In the genomic region with DNA sequence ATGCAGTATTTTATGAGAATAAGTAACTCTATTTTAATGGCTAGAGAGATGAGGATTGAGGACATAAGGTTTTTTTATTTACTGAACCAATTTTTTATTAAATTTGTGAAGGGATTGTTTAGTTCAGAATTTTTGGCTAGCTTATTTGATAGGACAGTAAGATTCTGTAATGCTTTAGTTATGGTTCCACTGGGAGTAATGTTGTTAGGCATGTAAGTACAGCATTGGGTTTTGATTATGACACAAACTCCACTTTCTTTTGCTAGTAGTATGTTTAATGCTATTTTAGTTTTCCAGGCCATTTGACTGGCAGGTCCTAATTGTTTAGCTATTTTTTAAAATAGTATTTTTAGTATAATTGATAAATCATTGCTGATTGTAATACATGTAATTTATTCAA, we compare ENCODE assay signal across 26 cellular contexts. TPM values are rescaled to one million over a fixed set of nuclear protein-coding genes. Genes with fewer than 3 reads are reported as not detected.
DNase-seq lines count a peak whose midpoint lies in the region; TF ChIP-seq lines count a peak whose summit lies in the region.
"Had no signal": no experiment of that assay in that cellular context is flagged by ENCODE, and none has a peak within 500 bp of the region (broad histone marks: within the 10 kb centered on the region; RNA-seq: fewer than 3 reads in every experiment).

No MANE protein-coding gene starts in this region.

- POLR2A ChIA-PET in HEK293 (lab: Yijun Ruan, JAX) = no interaction called here

- H3K27ac ChIP-seq in HEK293 (ENCODE audit: extremely low read depth, low read depth, low read length) = no peak overlapping the region
- peak overlapping the region; percentile 8 for H3K27ac ChIP-seq in osteoblast (ENCODE audit: low read depth, low read length)
- H3K27ac ChIP-seq in coronary artery = no peak overlapping the region
- H3K27ac ChIP-seq: 22Rv1, A549, BLaER1 had no signal

- H3K79me2 ChIP-seq in osteoblast (ENCODE audit: insufficient read depth, low read length) = no peaks in the 10 kb centered on the region

- H3K4me3 ChIP-seq in HEK293 (ENCODE audit: low read depth, low read length) = no peak overlapping the region
- no peak overlapping the region for H3K4me3 ChIP-seq in osteoblast (ENCODE audit: insufficient read depth, low read length)
- H3K4me3 ChIP-seq in coronary artery = no peak overlapping the region
- H3K4me3 ChIP-seq: A549, BLaER1, GM12878 had no signal

- CTCF ChIA-PET in HEK293 (lab: Yijun Ruan, JAX) = interaction anchor here (0.6 to 1.5 kb wide), 3 partner anchors 10 to 250 kb away, joined by 4 to 6 read pairs (median 6); no protein-coding TSS in a partner anchor

- H3K4me1 ChIP-seq in HEK293 (ENCODE audit: control insufficient read depth, insufficient read depth, low read length) (no peaks in the 10 kb centered on the region), osteoblast (ENCODE audit: insufficient read depth, low read length) (peaks cover 12% of the 10 kb centered on the region)
- H3K4me1 ChIP-seq: BE2C had no signal

- DNase-seq in fibroblast of peridontal ligament (ENCODE audit: extremely low read depth) = peak; percentile 62
- no peak for DNase-seq in osteoblast (ENCODE audit: insufficient read length, low spot score, missing footprints)
- no peak for DNase-seq in Ammon's horn (ENCODE audit: low spot score)
- DNase-seq in coronary artery (ENCODE audit: low spot score) = no peak
- DNase-seq: AML-193; BE2C; C1 segment of cervical spinal cord; CD4-positive, alpha-beta memory T cell; CD4-positive, CD25-positive, alpha-beta regulatory T cell; CD8-positive, alpha-beta memory T cell; COR-L47; DMS 273 treated with DMSO at 0.1 percent for 48 hours; DMS153; DMS53; DMS79; DND-41; EL; GDM1 had no signal

- TF ChIP-seq CTCF in HEK293 (tag by site-specific recombination; IDR thresholded peaks at IDR 0.05) (no peak), osteoblast (IDR thresholded peaks at IDR 0.05; ENCODE audit: extremely low read depth, low read depth, low read length) (no peak), coronary artery (IDR thresholded peaks at IDR 0.05) (no peak)

- no peak overlapping the region for H2AFZ ChIP-seq in osteoblast (ENCODE audit: low read length)

- H3K36me3 ChIP-seq in HEK293 (ENCODE audit: control insufficient read depth in 2 of 2, insufficient read depth in 1 of 2, low read length in 2 of 2) (no peaks in the 10 kb centered on the region), osteoblast (ENCODE audit: insufficient read depth, low read length) (no peaks in the 10 kb centered on the region)
- H3K36me3 ChIP-seq: BE2C, BLaER1 had no signal

- H3K9me3 ChIP-seq in HEK293 (ENCODE audit: control insufficient read depth, insufficient read depth, low read depth, low read length) = no peaks in the 10 kb centered on the region
- H3K9me3 ChIP-seq in osteoblast (ENCODE audit: low read depth, low read length) = no peaks in the 10 kb centered on the region
- H3K9me3 ChIP-seq: A549, BE2C, BLaER1 had no signal

- no peaks in the 10 kb centered on the region for H4K20me1 ChIP-seq in osteoblast (ENCODE audit: insufficient read depth, low read length)
- H4K20me1 ChIP-seq: BLaER1 had no signal

- no peaks in the 10 kb centered on the region for H3K27me3 ChIP-seq in osteoblast (ENCODE audit: insufficient read depth, low read length)
- H3K27me3 ChIP-seq: BLaER1 had no signal

- no peak overlapping the region for H3K4me2 ChIP-seq in osteoblast (ENCODE audit: insufficient read depth, low read length)
- H3K4me2 ChIP-seq: A549, BLaER1 had no signal

TF ChIP-seq in HEK293, 187 proteins besides CTCF, POLR2A, EP300 and RAD21:
- TF ChIP-seq, protein P1, sequence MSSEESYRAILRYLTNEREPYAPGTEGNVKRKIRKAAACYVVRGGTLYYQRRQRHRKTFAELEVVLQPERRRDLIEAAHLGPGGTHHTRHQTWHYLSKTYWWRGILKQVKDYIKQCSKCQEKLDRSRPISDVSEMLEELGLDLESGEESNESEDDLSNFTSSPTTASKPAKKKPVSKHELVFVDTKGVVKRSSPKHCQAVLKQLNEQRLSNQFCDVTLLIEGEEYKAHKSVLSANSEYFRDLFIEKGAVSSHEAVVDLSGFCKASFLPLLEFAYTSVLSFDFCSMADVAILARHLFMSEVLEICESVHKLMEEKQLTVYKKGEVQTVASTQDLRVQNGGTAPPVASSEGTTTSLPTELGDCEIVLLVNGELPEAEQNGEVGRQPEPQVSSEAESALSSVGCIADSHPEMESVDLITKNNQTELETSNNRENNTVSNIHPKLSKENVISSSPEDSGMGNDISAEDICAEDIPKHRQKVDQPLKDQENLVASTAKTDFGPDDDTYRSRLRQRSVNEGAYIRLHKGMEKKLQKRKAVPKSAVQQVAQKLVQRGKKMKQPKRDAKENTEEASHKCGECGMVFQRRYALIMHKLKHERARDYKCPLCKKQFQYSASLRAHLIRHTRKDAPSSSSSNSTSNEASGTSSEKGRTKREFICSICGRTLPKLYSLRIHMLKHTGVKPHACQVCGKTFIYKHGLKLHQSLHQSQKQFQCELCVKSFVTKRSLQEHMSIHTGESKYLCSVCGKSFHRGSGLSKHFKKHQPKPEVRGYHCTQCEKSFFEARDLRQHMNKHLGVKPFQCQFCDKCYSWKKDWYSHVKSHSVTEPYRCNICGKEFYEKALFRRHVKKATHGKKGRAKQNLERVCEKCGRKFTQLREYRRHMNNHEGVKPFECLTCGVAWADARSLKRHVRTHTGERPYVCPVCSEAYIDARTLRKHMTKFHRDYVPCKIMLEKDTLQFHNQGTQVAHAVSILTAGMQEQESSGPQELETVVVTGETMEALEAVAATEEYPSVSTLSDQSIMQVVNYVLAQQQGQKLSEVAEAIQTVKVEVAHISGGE (tag by site-specific recombination; conservative IDR thresholded peaks at IDR 0.05; ENCODE audit: low read depth) = no peak
- TF ChIP-seq ZNF416 (tag by site-specific recombination; IDR thresholded peaks at IDR 0.05) (no peak), EGR2 (tag by site-specific recombination; IDR thresholded peaks at IDR 0.05; ENCODE audit: low read depth) (no peak), ZNF292 (tag by site-specific recombination; IDR thresholded peaks at IDR 0.05; ENCODE audit: borderline replicate concordance, low read depth) (no peak), ZFP69B (tag by site-specific recombination; IDR thresholded peaks at IDR 0.05) (no peak), ZNF830 (tag by site-specific recombination; IDR thresholded peaks at IDR 0.05; ENCODE audit: low read depth) (no peak)
- TF ChIP-seq, protein P2, sequence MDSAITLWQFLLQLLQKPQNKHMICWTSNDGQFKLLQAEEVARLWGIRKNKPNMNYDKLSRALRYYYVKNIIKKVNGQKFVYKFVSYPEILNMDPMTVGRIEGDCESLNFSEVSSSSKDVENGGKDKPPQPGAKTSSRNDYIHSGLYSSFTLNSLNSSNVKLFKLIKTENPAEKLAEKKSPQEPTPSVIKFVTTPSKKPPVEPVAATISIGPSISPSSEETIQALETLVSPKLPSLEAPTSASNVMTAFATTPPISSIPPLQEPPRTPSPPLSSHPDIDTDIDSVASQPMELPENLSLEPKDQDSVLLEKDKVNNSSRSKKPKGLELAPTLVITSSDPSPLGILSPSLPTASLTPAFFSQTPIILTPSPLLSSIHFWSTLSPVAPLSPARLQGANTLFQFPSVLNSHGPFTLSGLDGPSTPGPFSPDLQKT (IDR thresholded peaks at IDR 0.05; ENCODE audit: borderline replicate concordance, low read depth, low read length) = no peak
- TF ChIP-seq, protein P3, sequence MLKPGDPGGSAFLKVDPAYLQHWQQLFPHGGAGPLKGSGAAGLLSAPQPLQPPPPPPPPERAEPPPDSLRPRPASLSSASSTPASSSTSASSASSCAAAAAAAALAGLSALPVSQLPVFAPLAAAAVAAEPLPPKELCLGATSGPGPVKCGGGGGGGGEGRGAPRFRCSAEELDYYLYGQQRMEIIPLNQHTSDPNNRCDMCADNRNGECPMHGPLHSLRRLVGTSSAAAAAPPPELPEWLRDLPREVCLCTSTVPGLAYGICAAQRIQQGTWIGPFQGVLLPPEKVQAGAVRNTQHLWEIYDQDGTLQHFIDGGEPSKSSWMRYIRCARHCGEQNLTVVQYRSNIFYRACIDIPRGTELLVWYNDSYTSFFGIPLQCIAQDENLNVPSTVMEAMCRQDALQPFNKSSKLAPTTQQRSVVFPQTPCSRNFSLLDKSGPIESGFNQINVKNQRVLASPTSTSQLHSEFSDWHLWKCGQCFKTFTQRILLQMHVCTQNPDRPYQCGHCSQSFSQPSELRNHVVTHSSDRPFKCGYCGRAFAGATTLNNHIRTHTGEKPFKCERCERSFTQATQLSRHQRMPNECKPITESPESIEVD (tag by site-specific recombination; IDR thresholded peaks at IDR 0.05) = 0 out of 2 replicates have a peak, but pooled peaks have one; percentile 3

RNA-seq across cellular contexts. Expression of gene LRRC10, which starts 33.8 kb away (rescaled TPM):
- not detected in 2 replicates for total RNA-seq in osteoblast
- total RNA-seq: A172; CD4-positive, alpha-beta memory T cell; CD4-positive, CD25-positive, alpha-beta regulatory T cell; CD8-positive, alpha-beta memory T cell; Daoy; G401; GM12878 had no signal

RNA-seq across cellular contexts. Expression of gene BEST3, which starts 54.6 kb away (rescaled TPM):
- total RNA-seq in osteoblast = under 0.01 TPM in 1 of 2 replicates, not detected in the other
- total RNA-seq: CD4-positive, alpha-beta memory T cell; CD4-positive, CD25-positive, alpha-beta regulatory T cell; CD8-positive, alpha-beta memory T cell; GM12878 had no signal

RNA-seq across cellular contexts. Expression of gene CCT2, which starts 59.3 kb away (rescaled TPM):
- 187 and 210 TPM in 2 replicates for total RNA-seq in osteoblast
